Comparison of ENCODE assay signal across 2 cellular contexts in the genomic region with DNA sequence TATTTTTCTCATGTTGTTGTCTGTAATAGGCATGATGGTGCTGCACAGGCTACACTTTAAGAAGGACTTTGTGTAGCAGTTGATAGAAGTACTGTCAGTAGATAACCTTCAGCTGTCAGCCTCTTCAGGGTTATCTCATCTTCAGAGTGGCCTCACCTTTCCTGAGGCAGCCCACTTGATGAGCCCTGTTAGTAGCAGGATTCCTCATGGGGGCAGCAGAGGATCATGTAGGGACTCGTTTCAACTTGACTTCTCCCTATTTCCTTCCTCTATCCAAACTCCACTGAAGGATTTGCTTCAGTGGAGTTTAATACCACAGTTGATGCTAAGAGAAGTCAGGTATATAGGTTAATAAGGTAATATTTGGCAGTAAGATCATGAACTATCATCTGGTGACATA.
TF ChIP-seq lines count a peak whose summit lies in the region.

No MANE protein-coding gene starts in this region.

TF ChIP-seq in A549, 52 proteins besides CTCF, POLR2A, EP300 and RAD21 (continued from another document):
- no peak for TF ChIP-seq BHLHE40 (IDR thresholded peaks at IDR 0.05; ENCODE audit: low read depth, low read length)
- no peak for TF ChIP-seq SREBF2 (IDR thresholded peaks at IDR 0.05)
- no peak for TF ChIP-seq RNF2 (IDR thresholded peaks at IDR 0.05; ENCODE audit: borderline replicate concordance, low read depth)

TF ChIP-seq in GM23338, 12 proteins besides CTCF, POLR2A, EP300 and RAD21:
- TF ChIP-seq, protein P1, sequence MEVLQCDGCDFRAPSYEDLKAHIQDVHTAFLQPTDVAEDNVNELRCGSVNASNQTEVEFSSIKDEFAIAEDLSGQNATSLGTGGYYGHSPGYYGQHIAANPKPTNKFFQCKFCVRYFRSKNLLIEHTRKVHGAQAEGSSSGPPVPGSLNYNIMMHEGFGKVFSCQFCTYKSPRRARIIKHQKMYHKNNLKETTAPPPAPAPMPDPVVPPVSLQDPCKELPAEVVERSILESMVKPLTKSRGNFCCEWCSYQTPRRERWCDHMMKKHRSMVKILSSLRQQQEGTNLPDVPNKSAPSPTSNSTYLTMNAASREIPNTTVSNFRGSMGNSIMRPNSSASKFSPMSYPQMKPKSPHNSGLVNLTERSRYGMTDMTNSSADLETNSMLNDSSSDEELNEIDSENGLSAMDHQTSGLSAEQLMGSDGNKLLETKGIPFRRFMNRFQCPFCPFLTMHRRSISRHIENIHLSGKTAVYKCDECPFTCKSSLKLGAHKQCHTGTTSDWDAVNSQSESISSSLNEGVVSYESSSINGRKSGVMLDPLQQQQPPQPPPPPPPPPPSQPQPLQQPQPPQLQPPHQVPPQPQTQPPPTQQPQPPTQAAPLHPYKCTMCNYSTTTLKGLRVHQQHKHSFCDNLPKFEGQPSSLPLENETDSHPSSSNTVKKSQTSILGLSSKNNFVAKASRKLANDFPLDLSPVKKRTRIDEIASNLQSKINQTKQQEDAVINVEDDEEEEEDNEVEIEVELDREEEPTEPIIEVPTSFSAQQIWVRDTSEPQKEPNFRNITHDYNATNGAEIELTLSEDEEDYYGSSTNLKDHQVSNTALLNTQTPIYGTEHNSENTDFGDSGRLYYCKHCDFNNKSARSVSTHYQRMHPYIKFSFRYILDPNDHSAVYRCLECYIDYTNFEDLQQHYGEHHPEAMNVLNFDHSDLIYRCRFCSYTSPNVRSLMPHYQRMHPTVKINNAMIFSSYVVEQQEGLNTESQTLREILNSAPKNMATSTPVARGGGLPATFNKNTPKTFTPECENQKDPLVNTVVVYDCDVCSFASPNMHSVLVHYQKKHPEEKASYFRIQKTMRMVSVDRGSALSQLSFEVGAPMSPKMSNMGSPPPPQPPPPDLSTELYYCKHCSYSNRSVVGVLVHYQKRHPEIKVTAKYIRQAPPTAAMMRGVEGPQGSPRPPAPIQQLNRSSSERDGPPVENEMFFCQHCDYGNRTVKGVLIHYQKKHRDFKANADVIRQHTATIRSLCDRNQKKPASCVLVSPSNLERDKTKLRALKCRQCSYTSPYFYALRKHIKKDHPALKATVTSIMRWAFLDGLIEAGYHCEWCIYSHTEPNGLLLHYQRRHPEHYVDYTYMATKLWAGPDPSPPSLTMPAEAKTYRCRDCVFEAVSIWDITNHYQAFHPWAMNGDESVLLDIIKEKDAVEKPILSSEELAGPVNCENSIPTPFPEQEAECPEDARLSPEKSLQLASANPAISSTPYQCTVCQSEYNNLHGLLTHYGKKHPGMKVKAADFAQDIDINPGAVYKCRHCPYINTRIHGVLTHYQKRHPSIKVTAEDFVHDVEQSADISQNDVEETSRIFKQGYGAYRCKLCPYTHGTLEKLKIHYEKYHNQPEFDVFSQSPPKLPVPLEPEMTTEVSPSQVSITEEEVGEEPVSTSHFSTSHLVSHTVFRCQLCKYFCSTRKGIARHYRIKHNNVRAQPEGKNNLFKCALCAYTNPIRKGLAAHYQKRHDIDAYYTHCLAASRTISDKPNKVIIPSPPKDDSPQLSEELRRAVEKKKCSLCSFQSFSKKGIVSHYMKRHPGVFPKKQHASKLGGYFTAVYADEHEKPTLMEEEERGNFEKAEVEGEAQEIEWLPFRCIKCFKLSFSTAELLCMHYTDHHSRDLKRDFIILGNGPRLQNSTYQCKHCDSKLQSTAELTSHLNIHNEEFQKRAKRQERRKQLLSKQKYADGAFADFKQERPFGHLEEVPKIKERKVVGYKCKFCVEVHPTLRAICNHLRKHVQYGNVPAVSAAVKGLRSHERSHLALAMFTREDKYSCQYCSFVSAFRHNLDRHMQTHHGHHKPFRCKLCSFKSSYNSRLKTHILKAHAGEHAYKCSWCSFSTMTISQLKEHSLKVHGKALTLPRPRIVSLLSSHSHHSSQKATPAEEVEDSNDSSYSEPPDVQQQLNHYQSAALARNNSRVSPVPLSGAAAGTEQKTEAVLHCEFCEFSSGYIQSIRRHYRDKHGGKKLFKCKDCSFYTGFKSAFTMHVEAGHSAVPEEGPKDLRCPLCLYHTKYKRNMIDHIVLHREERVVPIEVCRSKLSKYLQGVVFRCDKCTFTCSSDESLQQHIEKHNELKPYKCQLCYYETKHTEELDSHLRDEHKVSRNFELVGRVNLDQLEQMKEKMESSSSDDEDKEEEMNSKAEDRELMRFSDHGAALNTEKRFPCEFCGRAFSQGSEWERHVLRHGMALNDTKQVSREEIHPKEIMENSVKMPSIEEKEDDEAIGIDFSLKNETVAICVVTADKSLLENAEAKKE (CRISPR knock-in tag; IDR thresholded peaks at IDR 0.05): no peak
